ENCODE assay signal across 8 cellular contexts in genomic region chr2:24122356-24123211, GRCh38. TPM values are rescaled to one million over a fixed set of nuclear protein-coding genes. Genes with fewer than 3 reads are reported as not detected.
DNase-seq lines count a peak whose midpoint lies in the region; ATAC-seq and TF ChIP-seq lines count a peak whose summit lies in the region.

No MANE protein-coding gene starts in this region.

- H3K9me3 Mint-ChIP-seq in Caco-2 (ENCODE audit: unreplicated experiment) (no peaks in the 10 kb centered on the region), MCF 10A (ENCODE audit: unreplicated experiment) (no peaks in the 10 kb centered on the region), memory B cell (no peaks in the 10 kb centered on the region)

- peak overlapping the region; percentile 82 for H3K4me3 Mint-ChIP-seq in Caco-2 (ENCODE audit: unreplicated experiment)
- H3K4me3 Mint-ChIP-seq in MCF 10A (ENCODE audit: unreplicated experiment): peak overlapping the region; percentile 79
- peak overlapping the region; percentile 81 for H3K4me3 Mint-ChIP-seq in memory B cell

- TF ChIP-seq POLR2A in uterus (IDR thresholded peaks at IDR 0.05): no peak

- no peak for DNase-seq in Caco-2
- no peak for DNase-seq in Karpas-422
- DNase-seq in MCF 10A (ENCODE audit: unreplicated experiment): no peak
- DNase-seq in memory B cell (ENCODE audit: low spot score in 2 of 2): no peak
- no peak for DNase-seq in uterus
- DNase-seq in left lobe of liver (ENCODE audit: low spot score): no peak

- peak overlapping the region; percentile 95; the same call in 1 of the 2 replicates for H2AFZ ChIP-seq in Karpas-422 (ENCODE audit: low read length)

- peak overlapping the region; percentile 88 for H3K27ac Mint-ChIP-seq in Caco-2 (ENCODE audit: unreplicated experiment)
- peak overlapping the region; percentile 39 for H3K27ac Mint-ChIP-seq in MCF 10A (ENCODE audit: low read depth, unreplicated experiment)
- H3K27ac Mint-ChIP-seq in memory B cell: peak overlapping the region; percentile 92

- peak overlapping the region; percentile 97 for H3K4me2 ChIP-seq in Karpas-422 (ENCODE audit: low read depth, low read length, poor library complexity, severe bottlenecking)

- no peak for ATAC-seq in memory B cell (ENCODE audit: low read depth)
- ATAC-seq in left lobe of liver: no peak
- no peak for ATAC-seq in HG03108 (IDR thresholded peaks at IDR 0.05; ENCODE audit: unreplicated experiment)
- ATAC-seq in GM21423 (IDR thresholded peaks at IDR 0.05; ENCODE audit: unreplicated experiment): no peak

- intact Hi-C loops in Caco-2 (cut with micrococcal nuclease; ENCODE audit: unreplicated experiment): loop anchor here (1.0 kb wide), 2 partner anchors 38 to 46 kb away; partner anchors contain the start of genes SF3B6 and TP53I3
- intact Hi-C loops in MCF 10A (cut with micrococcal nuclease): loop anchor here (1.0 kb wide), 1 partner anchor 38 kb away; the partner anchor contains the start of gene TP53I3
- intact Hi-C loops in uterus (cut with DNase I; ENCODE audit: low total_unique reads): no loop called here

- no peaks in the 10 kb centered on the region for H4K20me1 ChIP-seq in Karpas-422 (ENCODE audit: insufficient read depth, low read depth, low read length)

- H3K4me1 Mint-ChIP-seq in Caco-2 (ENCODE audit: low read depth, unreplicated experiment) (peaks cover 23% of the 10 kb centered on the region), MCF 10A (ENCODE audit: insufficient read depth, unreplicated experiment) (peaks cover 16% of the 10 kb centered on the region), memory B cell (peaks cover 14% of the 10 kb centered on the region)

- CTCF ChIA-PET in Caco-2 (lab: Charles Lee): interaction anchor here (1.1 to 1.3 kb wide), 3 partner anchors 39 to 182 kb away, joined by 3 to 6 read pairs (median 4); partner anchors contain the start of gene UBXN2A
- CTCF ChIA-PET in MCF 10A (lab: Yijun Ruan, JAX): interaction anchor here (0.5 to 2.0 kb wide), 10 partner anchors 14 to 263 kb away, joined by 3 to 20 read pairs (median 4); partner anchors contain the start of genes ATAD2B and TP53I3

- no peaks in the 10 kb centered on the region for H3K9me3 ChIP-seq in Caco-2
- H3K9me3 ChIP-seq in Karpas-422 (ENCODE audit: low read length): no peaks in the 10 kb centered on the region
- no peaks in the 10 kb centered on the region for H3K9me3 ChIP-seq in uterus

- H3K36me3 ChIP-seq in Caco-2 (ENCODE audit: control insufficient read depth, insufficient read depth, low read length) (no peaks in the 10 kb centered on the region), Karpas-422 (ENCODE audit: insufficient read depth, low read length) (no peaks in the 10 kb centered on the region), uterus (no peaks in the 10 kb centered on the region)

- H3K4me1 ChIP-seq in Caco-2 (no peaks in the 10 kb centered on the region), Karpas-422 (ENCODE audit: low read length) (peaks cover 29% of the 10 kb centered on the region), uterus (peaks cover 0 to 4% of the 10 kb centered on the region in 2 donors)

- TF ChIP-seq CTCF in Caco-2 (IDR thresholded peaks at IDR 0.05; ENCODE audit: insufficient read depth in 1 of 2, low read depth in 1 of 2, low read length in 1 of 2, severe bottlenecking in 1 of 2, unreplicated experiment in 1 of 2) (no peak), MCF 10A (IDR thresholded peaks at IDR 0.05; ENCODE audit: unreplicated experiment) (no peak), uterus (IDR thresholded peaks at IDR 0.05) (no peak)

- POLR2A ChIA-PET in Caco-2 (lab: Charles Lee): interaction anchor here (0.7 to 1.6 kb wide), 4 partner anchors 39 to 670 kb away, joined by 3 to 8 read pairs (median 7); partner anchors contain the start of genes ATAD2B, SF3B6 and TP53I3
- POLR2A ChIA-PET in MCF 10A (lab: Yijun Ruan, JAX): interaction anchor here (0.5 to 5.4 kb wide), 12 partner anchors 9 to 207 kb away, joined by 3 to 57 read pairs (median 4); partner anchors contain the start of genes SF3B6, TP53I3 and WDCP

- no peaks in the 10 kb centered on the region for H3K79me2 ChIP-seq in Karpas-422 (ENCODE audit: low read length)

- H3K9ac ChIP-seq in Karpas-422 (ENCODE audit: low read length): peak overlapping the region; percentile 95

- no peaks in the 10 kb centered on the region for H3K36me3 Mint-ChIP-seq in Caco-2 (ENCODE audit: insufficient read depth, unreplicated experiment)
- peaks cover under 1% of the 10 kb centered on the region for H3K36me3 Mint-ChIP-seq in MCF 10A (ENCODE audit: insufficient read depth, unreplicated experiment)
- no peaks in the 10 kb centered on the region for H3K36me3 Mint-ChIP-seq in memory B cell

- peak overlapping the region; percentile 97 for H3K4me3 ChIP-seq in Caco-2 (ENCODE audit: low read depth, low read length)
- peak overlapping the region; percentile 81 for H3K4me3 ChIP-seq in Karpas-422 (ENCODE audit: low read length)
- H3K4me3 ChIP-seq in uterus: peak overlapping the region; percentile 73 to 84

- H3K9me2 ChIP-seq in Karpas-422 (replicated peaks; ENCODE audit: insufficient read depth, low read length): no peaks in the 10 kb centered on the region

- H3K27me3 Mint-ChIP-seq in Caco-2 (ENCODE audit: insufficient read depth, unreplicated experiment): no peaks in the 10 kb centered on the region
- no peaks in the 10 kb centered on the region for H3K27me3 Mint-ChIP-seq in MCF 10A (ENCODE audit: insufficient read depth, unreplicated experiment)
- no peaks in the 10 kb centered on the region for H3K27me3 Mint-ChIP-seq in memory B cell

- H3K27me3 ChIP-seq in Caco-2 (replicated peaks; ENCODE audit: control insufficient read depth, insufficient read depth, low read length) (no peaks in the 10 kb centered on the region), Karpas-422 (ENCODE audit: low read length) (no peaks in the 10 kb centered on the region), uterus (no peaks in the 10 kb centered on the region)

- TSS peak; percentile 83 for BruUV-seq in Caco-2 (replicated peaks; lab: Mats Ljungman, UMichigan)
- BruUV-seq in MCF 10A (replicated peaks; lab: Mats Ljungman, UMichigan): TSS peak; percentile 65

- H3K27ac ChIP-seq in Karpas-422 (ENCODE audit: low read length): no peak overlapping the region
- H3K27ac ChIP-seq in uterus: peak overlapping the region; percentile 92 to 97

RNA-seq across cellular contexts. Expression of gene PFN4, which starts 0.6 kb away (rescaled TPM):
- total RNA-seq in Caco-2 (2022) (1.3 and 1.4 TPM in 2 replicates), MCF 10A (2022) (1.8 and 2.6 TPM in 2 replicates), uterus (1 to 10 TPM in 1 of 4 donors, under 1 TPM in 1, not detected in 2; 0.95 to 2.0 TPM), left lobe of liver (0.45 TPM)
- 2.1 TPM in 1 of 2 replicates, not detected in the other for total RNA-seq in Karpas-422 (2014; rRNA removed; shearing (Covaris generic); ENCODE audit: low replicate concordance)

RNA-seq across cellular contexts. Expression of gene FAM228B, which starts 0.7 kb away (rescaled TPM):
- total RNA-seq in Caco-2 (2022): 6.7 and 7.9 TPM in 2 replicates
- 6.4 and 16.8 TPM in 2 replicates for total RNA-seq in Karpas-422 (2014; rRNA removed; shearing (Covaris generic); ENCODE audit: low replicate concordance)
- 10.6 and 19.5 TPM in 2 replicates for total RNA-seq in MCF 10A (2022)
- total RNA-seq in uterus: 10 to 100 TPM; 25.1 to 96.1 (median 51.7) TPM
- total RNA-seq in left lobe of liver: 2.6 TPM

RNA-seq across cellular contexts. Expression of gene TP53I3, which starts 38.0 kb away (rescaled TPM):
- total RNA-seq in Caco-2 (2022) (24.8 and 28.1 TPM in 2 replicates), MCF 10A (2022) (81.8 and 99.8 TPM in 2 replicates), uterus (10 to 100 TPM in 2 of 4 donors, 1 to 10 TPM in 1, under 1 TPM in 1; 0.77 to 55.4 (median 10.1) TPM), left lobe of liver (8.0 TPM)
- 3.4 and 13.5 TPM in 2 replicates for total RNA-seq in Karpas-422 (2014; rRNA removed; shearing (Covaris generic); ENCODE audit: low replicate concordance)

RNA-seq across cellular contexts. Expression of gene SF3B6, which starts 46.5 kb away (rescaled TPM):
- total RNA-seq in Caco-2 (2022): 183 and 184 TPM in 2 replicates
- 181 and 285 TPM in 2 replicates for total RNA-seq in Karpas-422 (2014; rRNA removed; shearing (Covaris generic); ENCODE audit: low replicate concordance)
- total RNA-seq in MCF 10A (2022): 141 and 180 TPM in 2 replicates
- total RNA-seq in uterus: 10 to 100 TPM; 55.0 to 99.0 (median 77.1) TPM
- total RNA-seq in left lobe of liver: 28.1 TPM

RNA-seq across cellular contexts. Expression of gene FAM228A, which starts 52.3 kb away (rescaled TPM):
- total RNA-seq in Caco-2 (2022) (not detected in 2 replicates), MCF 10A (2022) (not detected in 2 replicates), uterus (1 to 10 TPM in 3 of 4 donors, not detected in 1; 1.4 to 3.1 (median 3.0) TPM), left lobe of liver (0.20 TPM)
- 0.25 TPM in 1 of 2 replicates, not detected in the other for total RNA-seq in Karpas-422 (2014; rRNA removed; shearing (Covaris generic); ENCODE audit: low replicate concordance)

Comparison
In these comparisons a context has a peak if more than half of its experiments do, and no peak if none do; other contexts are left out.
1. H3K27ac Mint-ChIP-seq: peak in every context shown above with its lines; median percentile 92 in memory B cell; 88 in Caco-2; 39 in MCF 10A.